Comparison of ENCODE assay signal across 8 cellular contexts in genomic region chr9:72315510-72316287, GRCh38. TPM values are rescaled to one million over a fixed set of nuclear protein-coding genes. Genes with fewer than 3 reads are reported as not detected.
DNase-seq lines count a peak whose midpoint lies in the region; ATAC-seq and TF ChIP-seq lines count a peak whose summit lies in the region.

No MANE protein-coding gene starts in this region.

- peak; percentile 55 for DNase-seq in DMS53 (lab: John Stamatoyannopoulos, UW)
- peak; percentile 89 for DNase-seq in NCI-H2171 treated with DMSO at 0.1 percent for 48 hours (lab: John Stamatoyannopoulos, UW)
- peak; percentile 82 for DNase-seq in endodermal cell
- DNase-seq in naive B cell: no peak
- DNase-seq in activated gamma-delta T cell (lab: John Stamatoyannopoulos, UW): no peak
- DNase-seq in NCI-H146 treated with DMSO at 0.1 percent for 48 hours (lab: John Stamatoyannopoulos, UW; ENCODE audit: unreplicated experiment): no peak

- ATAC-seq in naive B cell (ENCODE audit: low read depth in 2 of 2): peak in 1 of 2 donors; percentile 41
- no peak for ATAC-seq in GM19023 (IDR thresholded peaks at IDR 0.05; ENCODE audit: unreplicated experiment)
- no peak for ATAC-seq in GM21786 (IDR thresholded peaks at IDR 0.05; ENCODE audit: unreplicated experiment)

- peak overlapping the region; percentile 12 for H3K4me3 Mint-ChIP-seq in endodermal cell
- H3K4me3 Mint-ChIP-seq in naive B cell: peak overlapping the region in 6 of 8 donors; percentile 47 to 87 (median 68)

- 21 to 28% methylated on average over 7 to 9 of the region's 9 CpGs for WGBS in endodermal cell (ENCODE audit: insufficient coverage in 1 of 2, insufficient read length in 1 of 2), 2 experiments

- H3K4me3 ChIP-seq in endodermal cell (ENCODE audit: low read length): peak overlapping the region; percentile 4

- peaks cover 4% of the 10 kb centered on the region for H3K27me3 Mint-ChIP-seq in endodermal cell (ENCODE audit: insufficient read depth)
- H3K27me3 Mint-ChIP-seq in naive B cell: no peaks in the 10 kb centered on the region

- H3K9ac ChIP-seq in endodermal cell (ENCODE audit: extremely low read depth, low read length, poor library complexity, severe bottlenecking): no peak overlapping the region

- no peaks in the 10 kb centered on the region for H3K36me3 ChIP-seq in endodermal cell (ENCODE audit: control insufficient read depth, insufficient read depth, low read length)

- no peak overlapping the region for H3K27ac Mint-ChIP-seq in endodermal cell
- H3K27ac Mint-ChIP-seq in naive B cell: peak overlapping the region; percentile 49 to 90 (median 86)

- no peaks in the 10 kb centered on the region for H3K36me3 Mint-ChIP-seq in endodermal cell (ENCODE audit: low read depth)
- H3K36me3 Mint-ChIP-seq in naive B cell: no peaks in the 10 kb centered on the region

- peaks cover 23% of the 10 kb centered on the region for H3K4me1 Mint-ChIP-seq in endodermal cell
- H3K4me1 Mint-ChIP-seq in naive B cell: peaks cover 16 to 29% (median 22%) of the 10 kb centered on the region in 3 donors

- H3K9me3 Mint-ChIP-seq in endodermal cell (peaks cover 3% of the 10 kb centered on the region), naive B cell (no peaks in the 10 kb centered on the region)

- H3K4me1 ChIP-seq in endodermal cell (ENCODE audit: control insufficient read depth, insufficient read depth, low read length): peaks cover 14% of the 10 kb centered on the region

- H3K9me3 ChIP-seq in endodermal cell (ENCODE audit: control insufficient read depth, low read length): no peaks in the 10 kb centered on the region

- H3K27ac ChIP-seq in endodermal cell (ENCODE audit: low read depth, low read length): no peak overlapping the region

- TF ChIP-seq CTCF in endodermal cell (conservative IDR thresholded peaks at IDR 0.05): no peak

- H3K27me3 ChIP-seq in endodermal cell (ENCODE audit: control insufficient read depth, insufficient read depth, low read length, poor library complexity, severe bottlenecking): no peaks in the 10 kb centered on the region

RNA-seq across cellular contexts. Expression of gene ZFAND5, which starts 49.3 kb away (rescaled TPM):
- total RNA-seq in endodermal cell: 100 to 1,000 TPM; 121 to 137 TPM
- 192 TPM for polyA plus RNA-seq in endodermal cell (2013, experiment 1 of 2)
- polyA plus RNA-seq in endodermal cell (2013, experiment 2 of 2): 169 TPM
- polyA plus RNA-seq in naive B cell (ENCODE audit: low read depth in 6 of 6): 100 to 1,000 TPM in 1 of 6 donors, 10 to 100 TPM in 5; 59.6 to 100 (median 75.3) TPM

Comparison
In these comparisons a context has a peak if more than half of its experiments do, and no peak if none do; other contexts are left out.
1. DNase-seq: peak in DMS53 (single experiment), NCI-H2171 treated with DMSO at 0.1 percent for 48 hours (single experiment) and endodermal cell (single experiment); none in naive B cell (single experiment), activated gamma-delta T cell (single experiment) and NCI-H146 treated with DMSO at 0.1 percent for 48 hours (single experiment).